In genomic region chr17:59753522-59754467, GRCh38 we compare ENCODE assay signal across 1 cellular context.
A peak's percentile ranks its signal among the peaks of the same experiment; 100 is the strongest.
TF ChIP-seq lines count a peak whose summit lies in the region.

No MANE protein-coding gene starts in this region.

TF ChIP-seq in K562, 482 proteins besides CTCF, POLR2A, EP300 and RAD21 (continued from another document and continues in another):
- TF ChIP-seq, protein P1, sequence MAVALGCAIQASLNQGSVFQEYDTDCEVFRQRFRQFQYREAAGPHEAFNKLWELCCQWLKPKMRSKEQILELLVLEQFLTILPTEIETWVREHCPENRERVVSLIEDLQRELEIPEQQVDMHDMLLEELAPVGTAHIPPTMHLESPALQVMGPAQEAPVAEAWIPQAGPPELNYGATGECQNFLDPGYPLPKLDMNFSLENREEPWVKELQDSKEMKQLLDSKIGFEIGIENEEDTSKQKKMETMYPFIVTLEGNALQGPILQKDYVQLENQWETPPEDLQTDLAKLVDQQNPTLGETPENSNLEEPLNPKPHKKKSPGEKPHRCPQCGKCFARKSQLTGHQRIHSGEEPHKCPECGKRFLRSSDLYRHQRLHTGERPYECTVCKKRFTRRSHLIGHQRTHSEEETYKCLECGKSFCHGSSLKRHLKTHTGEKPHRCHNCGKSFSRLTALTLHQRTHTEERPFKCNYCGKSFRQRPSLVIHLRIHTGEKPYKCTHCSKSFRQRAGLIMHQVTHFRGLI (CRISPR knock-in tag; IDR thresholded peaks at IDR 0.05): no peak
- TF ChIP-seq BRCA1 (IDR thresholded peaks at IDR 0.05) (no peak), BRCA1 (CRISPR knock-in tag; IDR thresholded peaks at IDR 0.05) (no peak), POLR2H (tag; IDR thresholded peaks at IDR 0.05; ENCODE audit: low read depth) (peak; percentile 59), ELF4 (CRISPR knock-in tag; IDR thresholded peaks at IDR 0.05) (no peak), CHD4 (IDR thresholded peaks at IDR 0.05; ENCODE audit: insufficient read depth, insufficient replicate concordance, low read depth, low read length, poor library complexity, severe bottlenecking) (no peak), NCOA4 (IDR thresholded peaks at IDR 0.05; ENCODE audit: partially characterized antibody) (no peak), POU5F1 (IDR thresholded peaks at IDR 0.05; ENCODE audit: borderline replicate concordance, low read depth, low read length, partially characterized antibody) (no peak), ZNF431 (CRISPR knock-in tag; IDR thresholded peaks at IDR 0.05) (no peak), BRD4 (IDR thresholded peaks at IDR 0.05) (0 out of 2 replicates have a peak, but pooled peaks have one; percentile 59), BRD9 (IDR thresholded peaks at IDR 0.05; ENCODE audit: low read depth, partially characterized antibody) (peak; percentile 87), HDAC1 (IDR thresholded peaks at IDR 0.05) (no peak), TCF7 (IDR thresholded peaks at IDR 0.05; ENCODE audit: borderline replicate concordance) (no peak), SPI1 (IDR thresholded peaks at IDR 0.05; ENCODE audit: borderline replicate concordance, low read depth, low read length) (no peak), ZNF766 (CRISPR knock-in tag; conservative IDR thresholded peaks at IDR 0.05) (no peak), HIVEP1 (CRISPR knock-in tag; IDR thresholded peaks at IDR 0.05) (no peak), MEIS2 (IDR thresholded peaks at IDR 0.05; ENCODE audit: partially characterized antibody) (peak; percentile 66), TAF1 (IDR thresholded peaks at IDR 0.05; ENCODE audit: control insufficient read depth, extremely low read depth, insufficient read depth, low read length, severe bottlenecking) (no peak), EP400 (IDR thresholded peaks at IDR 0.05) (0 out of 2 replicates have a peak, but pooled peaks have one; percentile 32), GTF2E2 (tag; IDR thresholded peaks at IDR 0.05) (peak; percentile 73), PTTG1 (tag; IDR thresholded peaks at IDR 0.05; ENCODE audit: low read depth) (no peak), NFE2L1 (tag; IDR thresholded peaks at IDR 0.05; ENCODE audit: borderline replicate concordance, low read depth) (no peak), ZNF253 (CRISPR knock-in tag; conservative IDR thresholded peaks at IDR 0.05) (no peak), HSF4 (CRISPR knock-in tag; IDR thresholded peaks at IDR 0.05; ENCODE audit: borderline replicate concordance) (no peak), KAT8 (IDR thresholded peaks at IDR 0.05; ENCODE audit: low read depth) (no peak), DDX20 (tag; IDR thresholded peaks at IDR 0.05; ENCODE audit: low read depth) (no peak), HMBOX1 (IDR thresholded peaks at IDR 0.05) (peak; percentile 60), NBN (IDR thresholded peaks at IDR 0.05; ENCODE audit: low read depth) (no peak), ETS2 (tag; IDR thresholded peaks at IDR 0.05; ENCODE audit: borderline replicate concordance, poor library complexity, severe bottlenecking) (no peak), ARID2 (IDR thresholded peaks at IDR 0.05) (no peak), RBM22 (IDR thresholded peaks at IDR 0.05; ENCODE audit: low read depth, low read length, poor library complexity, severe bottlenecking) (no peak), ARID3A (IDR thresholded peaks at IDR 0.05; ENCODE audit: borderline replicate concordance, low read depth, low read length) (peak; percentile 74; the same call in 1 of the 2 replicates), ZNF384 (IDR thresholded peaks at IDR 0.05; ENCODE audit: low read depth, low read length) (peak; percentile 23; the same call in 1 of the 2 replicates), STAT6 (CRISPR knock-in tag; IDR thresholded peaks at IDR 0.05) (no peak), IFI16 (CRISPR knock-in tag; IDR thresholded peaks at IDR 0.05) (no peak), TEAD4 (IDR thresholded peaks at IDR 0.05; ENCODE audit: low read length) (peak; percentile 14; the same call in 1 of the 2 replicates), TEAD4 (CRISPR knock-in tag; IDR thresholded peaks at IDR 0.05; ENCODE audit: borderline replicate concordance) (no peak), ZNF668 (CRISPR knock-in tag; IDR thresholded peaks at IDR 0.05) (no peak), FIP1L1 (IDR thresholded peaks at IDR 0.05; ENCODE audit: low read depth, low read length, poor library complexity, severe bottlenecking) (no peak), PRMT5 (CRISPR knock-in tag; IDR thresholded peaks at IDR 0.05) (no peak), DACH1 (IDR thresholded peaks at IDR 0.05; ENCODE audit: partially characterized antibody) (no peak), SMC3 (conservative IDR thresholded peaks at IDR 0.05; ENCODE audit: insufficient read depth, low read depth, low read length) (peak; percentile 89), GATAD2B (IDR thresholded peaks at IDR 0.05; ENCODE audit: borderline replicate concordance) (peak; percentile 15; the same call in 1 of the 2 replicates), TAF9B (IDR thresholded peaks at IDR 0.05; ENCODE audit: partially characterized antibody) (no peak), CEBPG (CRISPR knock-in tag; IDR thresholded peaks at IDR 0.05) (no peak), CEBPG (tag; conservative IDR thresholded peaks at IDR 0.05 in 1 of 2, IDR thresholded peaks at IDR 0.05 in 1 of 2) (no peak), GABPA (tag; conservative IDR thresholded peaks at IDR 0.05; ENCODE audit: low read depth) (0 out of 2 replicates have a peak, but pooled peaks have one; percentile 16)
- TF ChIP-seq, protein P2, sequence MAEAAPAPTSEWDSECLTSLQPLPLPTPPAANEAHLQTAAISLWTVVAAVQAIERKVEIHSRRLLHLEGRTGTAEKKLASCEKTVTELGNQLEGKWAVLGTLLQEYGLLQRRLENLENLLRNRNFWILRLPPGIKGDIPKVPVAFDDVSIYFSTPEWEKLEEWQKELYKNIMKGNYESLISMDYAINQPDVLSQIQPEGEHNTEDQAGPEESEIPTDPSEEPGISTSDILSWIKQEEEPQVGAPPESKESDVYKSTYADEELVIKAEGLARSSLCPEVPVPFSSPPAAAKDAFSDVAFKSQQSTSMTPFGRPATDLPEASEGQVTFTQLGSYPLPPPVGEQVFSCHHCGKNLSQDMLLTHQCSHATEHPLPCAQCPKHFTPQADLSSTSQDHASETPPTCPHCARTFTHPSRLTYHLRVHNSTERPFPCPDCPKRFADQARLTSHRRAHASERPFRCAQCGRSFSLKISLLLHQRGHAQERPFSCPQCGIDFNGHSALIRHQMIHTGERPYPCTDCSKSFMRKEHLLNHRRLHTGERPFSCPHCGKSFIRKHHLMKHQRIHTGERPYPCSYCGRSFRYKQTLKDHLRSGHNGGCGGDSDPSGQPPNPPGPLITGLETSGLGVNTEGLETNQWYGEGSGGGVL (CRISPR knock-in tag; IDR thresholded peaks at IDR 0.05): no peak
- TF ChIP-seq, protein P3, sequence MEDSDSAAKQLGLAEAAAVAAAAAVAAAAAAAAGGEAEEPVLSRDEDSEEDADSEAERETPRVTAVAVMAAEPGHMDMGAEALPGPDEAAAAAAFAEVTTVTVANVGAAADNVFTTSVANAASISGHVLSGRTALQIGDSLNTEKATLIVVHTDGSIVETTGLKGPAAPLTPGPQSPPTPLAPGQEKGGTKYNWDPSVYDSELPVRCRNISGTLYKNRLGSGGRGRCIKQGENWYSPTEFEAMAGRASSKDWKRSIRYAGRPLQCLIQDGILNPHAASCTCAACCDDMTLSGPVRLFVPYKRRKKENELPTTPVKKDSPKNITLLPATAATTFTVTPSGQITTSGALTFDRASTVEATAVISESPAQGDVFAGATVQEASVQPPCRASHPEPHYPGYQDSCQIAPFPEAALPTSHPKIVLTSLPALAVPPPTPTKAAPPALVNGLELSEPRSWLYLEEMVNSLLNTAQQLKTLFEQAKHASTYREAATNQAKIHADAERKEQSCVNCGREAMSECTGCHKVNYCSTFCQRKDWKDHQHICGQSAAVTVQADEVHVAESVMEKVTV (CRISPR knock-in tag; IDR thresholded peaks at IDR 0.05): peak; percentile 90
- TF ChIP-seq, protein P4, sequence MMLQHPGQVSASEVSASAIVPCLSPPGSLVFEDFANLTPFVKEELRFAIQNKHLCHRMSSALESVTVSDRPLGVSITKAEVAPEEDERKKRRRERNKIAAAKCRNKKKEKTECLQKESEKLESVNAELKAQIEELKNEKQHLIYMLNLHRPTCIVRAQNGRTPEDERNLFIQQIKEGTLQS (IDR thresholded peaks at IDR 0.05): no peak
- TF ChIP-seq, protein P4 (CRISPR knock-in tag; conservative IDR thresholded peaks at IDR 0.05): no peak
- TF ChIP-seq, protein P5, sequence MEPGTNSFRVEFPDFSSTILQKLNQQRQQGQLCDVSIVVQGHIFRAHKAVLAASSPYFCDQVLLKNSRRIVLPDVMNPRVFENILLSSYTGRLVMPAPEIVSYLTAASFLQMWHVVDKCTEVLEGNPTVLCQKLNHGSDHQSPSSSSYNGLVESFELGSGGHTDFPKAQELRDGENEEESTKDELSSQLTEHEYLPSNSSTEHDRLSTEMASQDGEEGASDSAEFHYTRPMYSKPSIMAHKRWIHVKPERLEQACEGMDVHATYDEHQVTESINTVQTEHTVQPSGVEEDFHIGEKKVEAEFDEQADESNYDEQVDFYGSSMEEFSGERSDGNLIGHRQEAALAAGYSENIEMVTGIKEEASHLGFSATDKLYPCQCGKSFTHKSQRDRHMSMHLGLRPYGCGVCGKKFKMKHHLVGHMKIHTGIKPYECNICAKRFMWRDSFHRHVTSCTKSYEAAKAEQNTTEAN (CRISPR knock-in tag; IDR thresholded peaks at IDR 0.05): no peak
- TF ChIP-seq, protein P6, sequence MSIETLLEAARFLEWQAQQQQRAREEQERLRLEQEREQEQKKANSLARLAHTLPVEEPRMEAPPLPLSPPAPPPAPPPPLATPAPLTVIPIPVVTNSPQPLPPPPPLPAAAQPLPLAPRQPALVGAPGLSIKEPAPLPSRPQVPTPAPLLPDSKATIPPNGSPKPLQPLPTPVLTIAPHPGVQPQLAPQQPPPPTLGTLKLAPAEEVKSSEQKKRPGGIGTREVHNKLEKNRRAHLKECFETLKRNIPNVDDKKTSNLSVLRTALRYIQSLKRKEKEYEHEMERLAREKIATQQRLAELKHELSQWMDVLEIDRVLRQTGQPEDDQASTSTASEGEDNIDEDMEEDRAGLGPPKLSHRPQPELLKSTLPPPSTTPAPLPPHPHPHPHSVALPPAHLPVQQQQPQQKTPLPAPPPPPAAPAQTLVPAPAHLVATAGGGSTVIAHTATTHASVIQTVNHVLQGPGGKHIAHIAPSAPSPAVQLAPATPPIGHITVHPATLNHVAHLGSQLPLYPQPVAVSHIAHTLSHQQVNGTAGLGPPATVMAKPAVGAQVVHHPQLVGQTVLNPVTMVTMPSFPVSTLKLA (conservative IDR thresholded peaks at IDR 0.05): 0 out of 4 replicates have a peak, but pooled peaks have one; percentile 17 to 33
